In the genomic region with DNA sequence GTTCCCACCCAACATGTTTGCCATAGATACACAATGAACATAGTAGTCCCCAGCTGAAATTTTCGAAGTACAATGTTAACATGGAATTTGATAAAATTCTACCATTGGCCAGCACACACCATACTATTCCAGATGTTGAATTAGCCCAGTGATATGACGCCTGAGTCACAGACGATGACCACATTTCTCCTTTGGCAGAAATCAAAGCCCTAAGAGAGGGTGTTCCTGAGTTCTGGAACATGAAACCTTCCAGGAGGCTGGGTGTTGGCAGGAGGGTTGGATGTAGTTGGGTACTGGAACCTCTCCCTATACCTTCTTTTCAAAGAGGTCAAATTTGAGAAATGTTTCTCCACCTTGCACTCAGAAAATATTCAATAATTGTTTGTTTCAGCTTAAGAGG, we compare ENCODE assay signal across 1 cellular context.
TF ChIP-seq lines count a peak whose summit lies in the region.

No MANE protein-coding gene starts in this region.

TF ChIP-seq in HepG2, 621 proteins besides CTCF, POLR2A, EP300 and RAD21:
- TF ChIP-seq FOSL2 (CRISPR knock-in tag; IDR thresholded peaks at IDR 0.05), result no peak
- TF ChIP-seq ZZZ3 (CRISPR knock-in tag; IDR thresholded peaks at IDR 0.05; ENCODE audit: borderline replicate concordance), result no peak
- TF ChIP-seq ATAD3A (CRISPR knock-in tag; IDR thresholded peaks at IDR 0.05), result no peak
- TF ChIP-seq, protein P1, sequence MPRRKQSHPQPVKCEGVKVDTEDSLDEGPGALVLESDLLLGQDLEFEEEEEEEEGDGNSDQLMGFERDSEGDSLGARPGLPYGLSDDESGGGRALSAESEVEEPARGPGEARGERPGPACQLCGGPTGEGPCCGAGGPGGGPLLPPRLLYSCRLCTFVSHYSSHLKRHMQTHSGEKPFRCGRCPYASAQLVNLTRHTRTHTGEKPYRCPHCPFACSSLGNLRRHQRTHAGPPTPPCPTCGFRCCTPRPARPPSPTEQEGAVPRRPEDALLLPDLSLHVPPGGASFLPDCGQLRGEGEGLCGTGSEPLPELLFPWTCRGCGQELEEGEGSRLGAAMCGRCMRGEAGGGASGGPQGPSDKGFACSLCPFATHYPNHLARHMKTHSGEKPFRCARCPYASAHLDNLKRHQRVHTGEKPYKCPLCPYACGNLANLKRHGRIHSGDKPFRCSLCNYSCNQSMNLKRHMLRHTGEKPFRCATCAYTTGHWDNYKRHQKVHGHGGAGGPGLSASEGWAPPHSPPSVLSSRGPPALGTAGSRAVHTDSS (CRISPR knock-in tag; conservative IDR thresholded peaks at IDR 0.05), result no peak
- TF ChIP-seq CBX5 (CRISPR knock-in tag; IDR thresholded peaks at IDR 0.05; ENCODE audit: borderline replicate concordance), result no peak
- TF ChIP-seq DMAP1 (CRISPR knock-in tag; IDR thresholded peaks at IDR 0.05), result no peak
- TF ChIP-seq ZNF232 (CRISPR knock-in tag; IDR thresholded peaks at IDR 0.05; ENCODE audit: borderline replicate concordance), result no peak
- TF ChIP-seq SOX6 (IDR thresholded peaks at IDR 0.05), result no peak
- TF ChIP-seq SOX6 (CRISPR knock-in tag; IDR thresholded peaks at IDR 0.05), result no peak
- no peak for TF ChIP-seq CHCHD3 (CRISPR knock-in tag; IDR thresholded peaks at IDR 0.05)
- TF ChIP-seq ZNF451 (CRISPR knock-in tag; IDR thresholded peaks at IDR 0.05), result no peak
- TF ChIP-seq, protein P2, sequence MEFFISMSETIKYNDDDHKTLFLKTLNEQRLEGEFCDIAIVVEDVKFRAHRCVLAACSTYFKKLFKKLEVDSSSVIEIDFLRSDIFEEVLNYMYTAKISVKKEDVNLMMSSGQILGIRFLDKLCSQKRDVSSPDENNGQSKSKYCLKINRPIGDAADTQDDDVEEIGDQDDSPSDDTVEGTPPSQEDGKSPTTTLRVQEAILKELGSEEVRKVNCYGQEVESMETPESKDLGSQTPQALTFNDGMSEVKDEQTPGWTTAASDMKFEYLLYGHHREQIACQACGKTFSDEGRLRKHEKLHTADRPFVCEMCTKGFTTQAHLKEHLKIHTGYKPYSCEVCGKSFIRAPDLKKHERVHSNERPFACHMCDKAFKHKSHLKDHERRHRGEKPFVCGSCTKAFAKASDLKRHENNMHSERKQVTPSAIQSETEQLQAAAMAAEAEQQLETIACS (CRISPR knock-in tag; IDR thresholded peaks at IDR 0.05), result no peak
- TF ChIP-seq, protein P3, sequence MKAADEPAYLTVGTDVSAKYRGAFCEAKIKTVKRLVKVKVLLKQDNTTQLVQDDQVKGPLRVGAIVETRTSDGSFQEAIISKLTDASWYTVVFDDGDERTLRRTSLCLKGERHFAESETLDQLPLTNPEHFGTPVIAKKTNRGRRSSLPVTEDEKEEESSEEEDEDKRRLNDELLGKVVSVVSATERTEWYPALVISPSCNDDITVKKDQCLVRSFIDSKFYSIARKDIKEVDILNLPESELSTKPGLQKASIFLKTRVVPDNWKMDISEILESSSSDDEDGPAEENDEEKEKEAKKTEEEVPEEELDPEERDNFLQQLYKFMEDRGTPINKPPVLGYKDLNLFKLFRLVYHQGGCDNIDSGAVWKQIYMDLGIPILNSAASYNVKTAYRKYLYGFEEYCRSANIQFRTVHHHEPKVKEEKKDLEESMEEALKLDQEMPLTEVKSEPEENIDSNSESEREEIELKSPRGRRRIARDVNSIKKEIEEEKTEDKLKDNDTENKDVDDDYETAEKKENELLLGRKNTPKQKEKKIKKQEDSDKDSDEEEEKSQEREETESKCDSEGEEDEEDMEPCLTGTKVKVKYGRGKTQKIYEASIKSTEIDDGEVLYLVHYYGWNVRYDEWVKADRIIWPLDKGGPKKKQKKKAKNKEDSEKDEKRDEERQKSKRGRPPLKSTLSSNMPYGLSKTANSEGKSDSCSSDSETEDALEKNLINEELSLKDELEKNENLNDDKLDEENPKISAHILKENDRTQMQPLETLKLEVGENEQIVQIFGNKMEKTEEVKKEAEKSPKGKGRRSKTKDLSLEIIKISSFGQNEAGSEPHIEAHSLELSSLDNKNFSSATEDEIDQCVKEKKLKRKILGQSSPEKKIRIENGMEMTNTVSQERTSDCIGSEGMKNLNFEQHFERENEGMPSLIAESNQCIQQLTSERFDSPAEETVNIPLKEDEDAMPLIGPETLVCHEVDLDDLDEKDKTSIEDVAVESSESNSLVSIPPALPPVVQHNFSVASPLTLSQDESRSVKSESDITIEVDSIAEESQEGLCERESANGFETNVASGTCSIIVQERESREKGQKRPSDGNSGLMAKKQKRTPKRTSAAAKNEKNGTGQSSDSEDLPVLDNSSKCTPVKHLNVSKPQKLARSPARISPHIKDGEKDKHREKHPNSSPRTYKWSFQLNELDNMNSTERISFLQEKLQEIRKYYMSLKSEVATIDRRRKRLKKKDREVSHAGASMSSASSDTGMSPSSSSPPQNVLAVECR (CRISPR knock-in tag; IDR thresholded peaks at IDR 0.05; ENCODE audit: borderline replicate concordance), result no peak
- no peak for TF ChIP-seq MNT (IDR thresholded peaks at IDR 0.05)
- no peak for TF ChIP-seq HNF1A (IDR thresholded peaks at IDR 0.05; ENCODE audit: low read depth)
- TF ChIP-seq HNF1A (CRISPR knock-in tag; IDR thresholded peaks at IDR 0.05; ENCODE audit: borderline replicate concordance), result no peak
- TF ChIP-seq ZSCAN22 (CRISPR knock-in tag; IDR thresholded peaks at IDR 0.05), result no peak
